17 cellular contexts compared by ENCODE assay signal in the genomic region with DNA sequence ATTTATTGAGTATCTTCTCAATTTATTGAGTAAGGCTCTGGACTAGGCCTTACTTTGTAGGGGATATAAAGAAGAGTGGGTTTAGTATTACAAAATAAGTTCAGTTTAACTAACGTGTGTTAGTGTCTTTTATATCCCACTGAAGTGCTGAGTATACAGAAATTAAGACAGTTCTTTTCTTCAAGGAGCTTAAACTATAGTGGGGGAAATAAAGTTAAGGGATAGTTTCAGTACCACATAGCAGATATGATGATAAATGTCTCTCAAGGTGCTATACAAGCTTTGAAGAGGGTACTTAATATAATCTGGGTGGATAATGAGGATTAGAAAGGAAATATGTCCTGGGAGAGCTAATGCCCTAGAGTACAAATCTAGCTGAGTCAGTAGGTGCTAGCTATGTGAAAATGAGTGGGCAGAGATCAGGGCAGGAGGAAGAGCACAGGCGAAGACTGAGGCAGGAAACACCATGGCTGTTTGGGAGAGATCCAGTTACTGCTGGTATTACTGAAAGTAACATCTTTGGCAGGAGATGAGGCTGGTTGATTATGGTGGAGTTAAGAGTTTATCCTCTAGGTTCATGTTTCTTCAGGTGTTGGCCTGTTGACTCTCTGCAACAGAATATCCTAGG. TPM values are rescaled to one million over a fixed set of nuclear protein-coding genes. Genes with fewer than 3 reads are reported as not detected.
DNase-seq lines count a peak whose midpoint lies in the region; ATAC-seq and TF ChIP-seq lines count a peak whose summit lies in the region.
"Had no signal": no experiment of that assay in that cellular context is flagged by ENCODE, and none has a peak within 500 bp of the region (broad histone marks: within the 10 kb centered on the region; RNA-seq: fewer than 3 reads in every experiment).

No MANE protein-coding gene starts in this region.

- no peaks in the 10 kb centered on the region for H3K36me3 Mint-ChIP-seq in activated CD4-positive, alpha-beta T cell treated with anti-CD3 and anti-CD28 coated beads for 36 hours (ENCODE audit: low read depth)
- H3K36me3 Mint-ChIP-seq in stimulated activated memory B cell treated with anti-CD40 and anti-IgM and Interleukin-4, amounts not matched to agents 10 μg/mL and 1 μg/mL and 100 μg/mL, for 72 hours, result peaks cover 34% of the 10 kb centered on the region

- POLR2A ChIA-PET in activated CD4-positive, alpha-beta T cell treated with anti-CD3 and anti-CD28 coated beads for 36 hours (lab: Charles Lee), result no interaction called here

- peak; percentile 49 for ATAC-seq in activated CD4-positive, alpha-beta T cell treated with anti-CD3 and anti-CD28 coated beads for 36 hours
- no peak for ATAC-seq in stimulated activated memory B cell treated with anti-CD40 and anti-IgM and Interleukin-4, amounts not matched to agents 10 μg/mL and 1 μg/mL and 100 μg/mL, for 72 hours
- no peak for ATAC-seq in activated CD4-positive, CD25-positive, alpha-beta regulatory T cell treated with anti-CD3 and anti-CD28 coated beads, Interleukin-2, amount 50 U/mL, for 24 hours
- ATAC-seq: activated CD8-positive, alpha-beta T cell treated with anti-CD3 and anti-CD28 coated beads, Interleukin-2, amount 10 ng/mL, durations not matched to agents 7 days and 5 days; gastrocnemius medialis had no signal

- CTCF ChIA-PET in activated CD4-positive, alpha-beta T cell treated with anti-CD3 and anti-CD28 coated beads for 36 hours (lab: Charles Lee), result interaction anchor here (0.6 kb wide), 1 partner anchor 10 kb away, joined by 3 read pairs; no protein-coding TSS in a partner anchor

- TF ChIP-seq CTCF in fibroblast of pulmonary artery (IDR thresholded peaks at IDR 0.05; ENCODE audit: low read length, missing control alignments), result no peak
- TF ChIP-seq CTCF in GM10266 (IDR thresholded peaks at IDR 0.05; ENCODE audit: control insufficient read depth, insufficient read depth, low read depth, missing control alignments), result no peak

- H3K27me3 Mint-ChIP-seq in activated CD4-positive, alpha-beta T cell treated with anti-CD3 and anti-CD28 coated beads for 36 hours, result no peaks in the 10 kb centered on the region
- no peaks in the 10 kb centered on the region for H3K27me3 Mint-ChIP-seq in stimulated activated memory B cell treated with anti-CD40 and anti-IgM and Interleukin-4, amounts not matched to agents 10 μg/mL and 1 μg/mL and 100 μg/mL, for 72 hours
- H3K27me3 Mint-ChIP-seq: B cell had no signal

- no peak overlapping the region for H3K27ac Mint-ChIP-seq in activated CD4-positive, alpha-beta T cell treated with anti-CD3 and anti-CD28 coated beads for 36 hours
- peak overlapping the region; percentile 22 for H3K27ac Mint-ChIP-seq in stimulated activated memory B cell treated with anti-CD40 and anti-IgM and Interleukin-4, amounts not matched to agents 10 μg/mL and 1 μg/mL and 100 μg/mL, for 72 hours
- H3K27ac Mint-ChIP-seq: activated CD8-positive, alpha-beta T cell treated with anti-CD3 and anti-CD28 coated beads, Interleukin-2, amount 10 ng/mL, durations not matched to agents 7 days and 5 days; B cell had no signal

- no peaks in the 10 kb centered on the region for H3K9me3 Mint-ChIP-seq in activated CD4-positive, alpha-beta T cell treated with anti-CD3 and anti-CD28 coated beads for 36 hours (ENCODE audit: low read depth)
- no peaks in the 10 kb centered on the region for H3K9me3 Mint-ChIP-seq in stimulated activated memory B cell treated with anti-CD40 and anti-IgM and Interleukin-4, amounts not matched to agents 10 μg/mL and 1 μg/mL and 100 μg/mL, for 72 hours

- DNase-seq in activated CD4-positive, alpha-beta T cell treated with anti-CD3 and anti-CD28 coated beads for 36 hours, result no peak
- no peak for DNase-seq in activated CD4-positive, alpha-beta T cell treated with anti-CD3 and anti-CD28 coated beads, Interleukin-2, amount 50 U/mL, for 48 hours
- DNase-seq in RPMI8226 (peak; percentile 70), fibroblast of pulmonary artery (ENCODE audit: low read depth) (peak; percentile 3), GM10266 (ENCODE audit: extremely low spot score) (no peak), putamen (ENCODE audit: low spot score) (no peak)
- DNase-seq: activated CD8-positive, alpha-beta T cell treated with anti-CD3 and anti-CD28 coated beads, Interleukin-2, amount 10 ng/mL, durations not matched to agents 7 days and 5 days; adrenal gland; gastrocnemius medialis; kidney; NCI-H2081 treated with DMSO at 0.1 percent for 48 hours; NCI-H526; occipital lobe; upper lobe of left lung had no signal

- H3K4me3 ChIP-seq in fibroblast of pulmonary artery (replicated peaks; ENCODE audit: low read depth, low read length), result no peak overlapping the region
- H3K4me3 ChIP-seq: adrenal gland, gastrocnemius medialis, upper lobe of left lung had no signal

- H3K4me3 Mint-ChIP-seq in activated CD4-positive, alpha-beta T cell treated with anti-CD3 and anti-CD28 coated beads for 36 hours, result no peak overlapping the region
- no peak overlapping the region for H3K4me3 Mint-ChIP-seq in stimulated activated memory B cell treated with anti-CD40 and anti-IgM and Interleukin-4, amounts not matched to agents 10 μg/mL and 1 μg/mL and 100 μg/mL, for 72 hours
- H3K4me3 Mint-ChIP-seq: activated CD8-positive, alpha-beta T cell treated with anti-CD3 and anti-CD28 coated beads, Interleukin-2, amount 10 ng/mL, durations not matched to agents 7 days and 5 days; B cell had no signal

- H3K4me1 Mint-ChIP-seq in activated CD4-positive, alpha-beta T cell treated with anti-CD3 and anti-CD28 coated beads for 36 hours, result peaks cover 3% of the 10 kb centered on the region
- H3K4me1 Mint-ChIP-seq in stimulated activated memory B cell treated with anti-CD40 and anti-IgM and Interleukin-4, amounts not matched to agents 10 μg/mL and 1 μg/mL and 100 μg/mL, for 72 hours, result peaks cover 23% of the 10 kb centered on the region
- H3K4me1 Mint-ChIP-seq: B cell had no signal

- intact Hi-C loops in activated CD4-positive, alpha-beta T cell treated with anti-CD3 and anti-CD28 coated beads for 36 hours (cut with DNase I, micrococcal nuclease), result no loop called here

RNA-seq across cellular contexts. Expression of a gene that starts 46.0 kb away (rescaled TPM):
- total RNA-seq in activated CD4-positive, alpha-beta T cell treated with anti-CD3 and anti-CD28 coated beads for 36 hours, result 1 to 10 TPM; 1.5 to 1.8 TPM

RNA-seq across cellular contexts. Expression of a gene that starts 53.7 kb away (rescaled TPM):
- under 1 TPM; 0.41 to 0.74 TPM for total RNA-seq in activated CD4-positive, alpha-beta T cell treated with anti-CD3 and anti-CD28 coated beads for 36 hours
- total RNA-seq: B cell had no signal

Comparison
In these comparisons a context has a peak if more than half of its experiments do, and no peak if none do; other contexts are left out.
1. DNase-seq: peak in RPMI8226 (single experiment) and fibroblast of pulmonary artery (single experiment); none in activated CD4-positive, alpha-beta T cell treated with anti-CD3 and anti-CD28 coated beads for 36 hours (single experiment), activated CD4-positive, alpha-beta T cell treated with anti-CD3 and anti-CD28 coated beads, Interleukin-2, amount 50 U/mL, for 48 hours (0 of 2), GM10266 (single experiment) and putamen (single experiment).